In the genomic region with DNA sequence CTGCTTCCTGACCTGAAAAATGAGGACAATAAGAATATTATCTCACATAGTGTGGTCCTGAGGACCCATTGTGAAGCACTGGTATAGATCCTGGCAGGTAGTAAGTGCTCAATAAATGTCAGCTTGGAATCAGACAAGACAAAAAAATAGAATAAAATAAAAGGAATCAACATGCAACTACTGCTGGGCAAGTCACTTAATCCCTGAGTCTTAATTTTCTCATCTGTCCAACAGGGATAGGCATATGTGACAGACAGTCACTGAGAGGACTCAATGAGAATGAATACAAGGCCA, we compare ENCODE assay signal across 15 cellular contexts. TPM values are rescaled to one million over a fixed set of nuclear protein-coding genes. Genes with fewer than 3 reads are reported as not detected.
DNase-seq lines count a peak whose midpoint lies in the region; ATAC-seq, FAIRE-seq and TF ChIP-seq lines count a peak whose summit lies in the region.
"Had no signal": no experiment of that assay in that cellular context is flagged by ENCODE, and none has a peak within 500 bp of the region (broad histone marks: within the 10 kb centered on the region; RNA-seq: fewer than 3 reads in every experiment).

No MANE protein-coding gene starts in this region.

- H2BK5ac ChIP-seq in IMR-90 (ENCODE audit: low read depth, low read length, poor library complexity, severe bottlenecking) = no peak overlapping the region

- H4K20me1 ChIP-seq in IMR-90 (ENCODE audit: insufficient read depth, low read length) = peaks cover 4% of the 10 kb centered on the region; the same call in 1 of the 2 replicates
- no peaks in the 10 kb centered on the region for H4K20me1 ChIP-seq in astrocyte (ENCODE audit: insufficient read depth, low read length)
- H4K20me1 ChIP-seq: BLaER1 treated with 17β-estradiol and CSF1 and Interleukin-3, amounts not matched to agents 10 nM and 100 nM had no signal

- H2AK9ac ChIP-seq in IMR-90 (replicated peaks; ENCODE audit: low read depth, low read length, poor library complexity) = no peak overlapping the region

- H4K91ac ChIP-seq in IMR-90 (ENCODE audit: insufficient read depth, low read depth, low read length) = no peak overlapping the region

- H3K27ac Mint-ChIP-seq in astrocyte (ENCODE audit: unreplicated experiment) = peak overlapping the region; percentile 80
- H3K27ac Mint-ChIP-seq: activated CD4-positive, alpha-beta T cell treated with anti-CD3 and anti-CD28 coated beads, Interleukin-2, amount 10 ng/mL, durations not matched to agents 24 days and 14 days; activated T-helper 2 cell treated with anti-CD3 and anti-CD28 coated beads, Interferon-gamma antibody, Interleukin-2, Interleukin-4, amounts not matched to agents 10 μg/mL and 5 μg/mL and 100 μg/mL, durations not matched to agents 14 hours and 24 hours and 36 hours had no signal

- no peaks in the 10 kb centered on the region for H3K36me3 ChIP-seq in IMR-90 (ENCODE audit: control insufficient read depth, insufficient read depth, low read length)
- no peaks in the 10 kb centered on the region for H3K36me3 ChIP-seq in astrocyte (ENCODE audit: insufficient read depth, low read length)
- no peaks in the 10 kb centered on the region for H3K36me3 ChIP-seq in lung (ENCODE audit: control insufficient read depth in 2 of 2, insufficient read depth in 2 of 2, low read length in 2 of 2)
- no peaks in the 10 kb centered on the region for H3K36me3 ChIP-seq in stomach
- no peaks in the 10 kb centered on the region for H3K36me3 ChIP-seq in small intestine (ENCODE audit: control insufficient read depth in 2 of 2, insufficient read depth in 2 of 2, low read length in 2 of 2)
- H3K36me3 ChIP-seq: BLaER1 treated with 17β-estradiol and CSF1 and Interleukin-3, amounts not matched to agents 10 nM and 100 nM; brain microvascular endothelial cell had no signal

- dilution Hi-C loops in IMR-90 (cut with HindIII; ENCODE audit: low sequenced_read_pairs, unreplicated experiment) = no loop called here

- H3K23ac ChIP-seq in IMR-90 (ENCODE audit: low read depth, low read length) = no peak overlapping the region

- H2AK5ac ChIP-seq in IMR-90 (ENCODE audit: low read depth, low read length) = peak overlapping the region; percentile 47

- no peak for ATAC-seq in IMR-90 (ENCODE audit: low read depth)
- ATAC-seq in lung (ENCODE audit: insufficient read depth, low FRiP score) = no peak
- ATAC-seq in GM21723 (IDR thresholded peaks at IDR 0.05; ENCODE audit: unreplicated experiment) = no peak

- H2AFZ ChIP-seq in IMR-90 (replicated peaks; ENCODE audit: low read length, poor library complexity) = no peak overlapping the region
- no peak overlapping the region for H2AFZ ChIP-seq in astrocyte (ENCODE audit: low read depth, low read length)

- TF ChIP-seq RAD21 in IMR-90 (IDR thresholded peaks at IDR 0.05; ENCODE audit: low read length) = no peak

- no peak overlapping the region for H3K9ac ChIP-seq in IMR-90 (ENCODE audit: low read depth, low read length)
- peak overlapping the region; percentile 14 for H3K9ac ChIP-seq in astrocyte (ENCODE audit: low read length)

- BruUV-seq in IMR-90 (replicated peaks; lab: Mats Ljungman, UMichigan) = no TSS peak

- FAIRE-seq in astrocyte (lab: Jason Lieb, UNC) = no peak
- no peak for FAIRE-seq in small intestine (lab: Jason Lieb, UNC)
- FAIRE-seq: GM12891 had no signal

- H3K4ac ChIP-seq in IMR-90 (ENCODE audit: low read depth, low read length) = peak overlapping the region; percentile 72

- peak overlapping the region; percentile 78; the same call in 1 of the 2 replicates for H3K14ac ChIP-seq in IMR-90 (replicated peaks; ENCODE audit: low read depth, low read length)

- in situ Hi-C loops in IMR-90 (cut with MboI; ENCODE audit: low sequenced_read_pairs) = no loop called here

- H3K4me2 ChIP-seq in IMR-90 (ENCODE audit: low read depth, low read length) = no peak overlapping the region
- no peak overlapping the region for H3K4me2 ChIP-seq in astrocyte (ENCODE audit: low read length)

- peaks cover 29% of the 10 kb centered on the region for H3K4me1 ChIP-seq in IMR-90 (ENCODE audit: control insufficient read depth, insufficient read depth, low read length)
- H3K4me1 ChIP-seq in astrocyte (ENCODE audit: insufficient read depth, low read length) = peaks cover 55% of the 10 kb centered on the region
- peaks cover 0 to 13% of the 10 kb centered on the region in 2 donors for H3K4me1 ChIP-seq in lung (ENCODE audit: control insufficient read depth in 2 of 2, insufficient read depth in 2 of 2, low read length in 2 of 2)
- H3K4me1 ChIP-seq in stomach = peaks cover 49 to 81% (median 63%) of the 10 kb centered on the region in 4 donors
- H3K4me1 ChIP-seq in small intestine (ENCODE audit: control insufficient read depth in 2 of 2, insufficient read depth in 1 of 2, low read depth in 1 of 2, low read length in 1 of 2) = peaks cover 11 to 17% of the 10 kb centered on the region in 2 donors

- peak overlapping the region; percentile 64; the same call in 1 of the 2 replicates for H2BK120ac ChIP-seq in IMR-90 (ENCODE audit: low read depth, low read length)

- H3K27me3 ChIP-seq in IMR-90 (ENCODE audit: control insufficient read depth, insufficient read depth, low read length) (no peaks in the 10 kb centered on the region), astrocyte (ENCODE audit: insufficient read depth, low read length) (no peaks in the 10 kb centered on the region), lung (ENCODE audit: control insufficient read depth, insufficient read depth) (no peaks in the 10 kb centered on the region), stomach (no peaks in the 10 kb centered on the region), small intestine (ENCODE audit: control insufficient read depth in 2 of 2, insufficient read depth in 2 of 2, low read length in 2 of 2) (no peaks in the 10 kb centered on the region)
- H3K27me3 ChIP-seq: BLaER1 treated with 17β-estradiol and CSF1 and Interleukin-3, amounts not matched to agents 10 nM and 100 nM; brain microvascular endothelial cell had no signal

- H3K56ac ChIP-seq in IMR-90 (ENCODE audit: extremely low read depth, insufficient read depth, low read length) = no peak overlapping the region

- POLR2A ChIA-PET in IMR-90 (lab: Charles Lee; ENCODE audit: unreplicated experiment) = no interaction called here

- H3K27ac ChIP-seq in IMR-90 (ENCODE audit: insufficient read depth, low read length) (no peak overlapping the region), astrocyte (ENCODE audit: low read depth, low read length) (no peak overlapping the region), lung (ENCODE audit: low read depth in 1 of 2, low read length in 1 of 2) (peak overlapping the region; percentile 63 to 99), stomach (peak overlapping the region; percentile 53 to 92 (median 83)), small intestine (ENCODE audit: low read depth in 1 of 2, low read length in 1 of 2) (peak overlapping the region in 1 of 2 donors; percentile 61)
- H3K27ac ChIP-seq: brain microvascular endothelial cell had no signal

- no peak overlapping the region for H2BK20ac ChIP-seq in IMR-90 (ENCODE audit: low read depth, low read length)

- peaks cover 2% of the 10 kb centered on the region for H3K36me3 Mint-ChIP-seq in astrocyte (ENCODE audit: low read depth, unreplicated experiment)

- DNase-seq in IMR-90 (no peak), astrocyte (ENCODE audit: low read depth) (no peak), lung (ENCODE audit: low spot score) (no peak), stomach (no peak), small intestine (no peak), amniotic stem cell (lab: John Stamatoyannopoulos, UW) (no peak)
- DNase-seq: activated CD4-positive, alpha-beta T cell treated with anti-CD3 and anti-CD28 coated beads, Interleukin-2, amount 10 ng/mL, durations not matched to agents 24 days and 14 days; brain microvascular endothelial cell; Kasumi-1; NCI-H2171; stimulated activated naive CD4-positive, alpha-beta T cell treated with Interleukin-2 at 50 U/mL for 16 hours had no signal

- TF ChIP-seq EP300 in stomach (IDR thresholded peaks at IDR 0.05) = no peak

- H3K4me1 Mint-ChIP-seq in astrocyte (ENCODE audit: low read depth, unreplicated experiment) = peaks cover 54% of the 10 kb centered on the region

- CTCF ChIA-PET in IMR-90 (lab: Yijun Ruan, JAX) = interaction anchor here (1.9 kb wide), 1 partner anchor 73 kb away, joined by 6 read pairs; no protein-coding TSS in a partner anchor

- no peak overlapping the region; the same call in 1 of the 2 replicates for H4K5ac ChIP-seq in IMR-90 (ENCODE audit: low read depth, low read length)

- intact Hi-C loops in IMR-90 (cut with micrococcal nuclease) (no loop called here), stomach (cut with DNase I; ENCODE audit: low total_unique reads) (no loop called here)

- H4K8ac ChIP-seq in IMR-90 (ENCODE audit: low read depth in 2 of 2, low read length in 2 of 2) = peak overlapping the region in 1 of 2 experiments; percentile 66; a peak in 1 of 4 replicates

- no peaks in the 10 kb centered on the region for H3K27me3 Mint-ChIP-seq in astrocyte (ENCODE audit: low read depth, unreplicated experiment)

- peaks cover 14% of the 10 kb centered on the region for H3K9me1 ChIP-seq in IMR-90 (ENCODE audit: insufficient read depth, low read length)

- no peaks in the 10 kb centered on the region for H3K79me2 ChIP-seq in astrocyte (ENCODE audit: insufficient read depth, low read length)

- peaks cover 0 to 2% of the 10 kb centered on the region in 2 experiments; a peak in 2 of 4 replicates for H3K79me1 ChIP-seq in IMR-90 (ENCODE audit: low read depth in 1 of 2, low read length in 2 of 2)

- peak overlapping the region; percentile 81; the same call in 2 of the 3 replicates for H2BK15ac ChIP-seq in IMR-90 (ENCODE audit: low read depth, low read length)

- no peak overlapping the region; the same call in 1 of the 2 replicates for H3K18ac ChIP-seq in IMR-90 (ENCODE audit: low read depth, low read length)

- H3K4me3 ChIP-seq in IMR-90 (ENCODE audit: insufficient read depth, low read depth, low read length) (no peak overlapping the region), astrocyte (ENCODE audit: insufficient read depth, low read depth, low read length) (no peak overlapping the region), lung (no peak overlapping the region), stomach (peak overlapping the region in 1 of 4 donors; percentile 3), small intestine (ENCODE audit: low read depth in 1 of 2, low read length in 2 of 2) (no peak overlapping the region)
- H3K4me3 ChIP-seq: BLaER1 treated with 17β-estradiol and CSF1 and Interleukin-3, amounts not matched to agents 10 nM and 100 nM had no signal

- TF ChIP-seq CTCF in IMR-90 (conservative IDR thresholded peaks at IDR 0.05; ENCODE audit: low read depth, low read length) (no peak), astrocyte (IDR thresholded peaks at IDR 0.05; ENCODE audit: insufficient read depth, low read depth, low read length) (no peak), lung (IDR thresholded peaks at IDR 0.05; ENCODE audit: control extremely low read depth, extremely low read depth) (no peak), stomach (IDR thresholded peaks at IDR 0.05) (no peak)

- H3K9me3 ChIP-seq in IMR-90 (ENCODE audit: control insufficient read depth, insufficient read depth, low read length) = no peaks in the 10 kb centered on the region
- no peaks in the 10 kb centered on the region for H3K9me3 ChIP-seq in astrocyte (ENCODE audit: insufficient read depth, low read depth, low read length)
- H3K9me3 ChIP-seq in lung (ENCODE audit: control insufficient read depth in 2 of 2, insufficient read depth in 1 of 2, low read length in 1 of 2) = no peaks in the 10 kb centered on the region
- H3K9me3 ChIP-seq in stomach = no peaks in the 10 kb centered on the region
- H3K9me3 ChIP-seq in small intestine (ENCODE audit: control insufficient read depth, low read depth) = no peaks in the 10 kb centered on the region
- H3K9me3 ChIP-seq: BLaER1 treated with 17β-estradiol and CSF1 and Interleukin-3, amounts not matched to agents 10 nM and 100 nM had no signal

- no peak for TF ChIP-seq POLR2A in IMR-90 (IDR thresholded peaks at IDR 0.05; ENCODE audit: low read depth, low read length)
- TF ChIP-seq POLR2A in stomach (IDR thresholded peaks at IDR 0.05) = no peak

- no peaks in the 10 kb centered on the region for H3K9me3 Mint-ChIP-seq in astrocyte (ENCODE audit: unreplicated experiment)
- H3K9me3 Mint-ChIP-seq: activated CD4-positive, alpha-beta T cell treated with anti-CD3 and anti-CD28 coated beads, Interleukin-2, amount 10 ng/mL, durations not matched to agents 24 days and 14 days; activated T-helper 2 cell treated with anti-CD3 and anti-CD28 coated beads, Interferon-gamma antibody, Interleukin-2, Interleukin-4, amounts not matched to agents 10 μg/mL and 5 μg/mL and 100 μg/mL, durations not matched to agents 14 hours and 24 hours and 36 hours had no signal

- no peak overlapping the region for H3K4me3 Mint-ChIP-seq in astrocyte (ENCODE audit: unreplicated experiment)
- H3K4me3 Mint-ChIP-seq: activated CD4-positive, alpha-beta T cell treated with anti-CD3 and anti-CD28 coated beads, Interleukin-2, amount 10 ng/mL, durations not matched to agents 24 days and 14 days had no signal

RNA-seq across cellular contexts. Expression of a gene that starts 38.0 kb away (rescaled TPM):
- total RNA-seq in IMR-90 (2012; rRNA removed) (6.1 and 7.2 TPM in 2 replicates), astrocyte (29.0 and 32.1 TPM in 2 replicates), lung (10 to 100 TPM; 43.2 to 56.2 TPM), stomach (10 to 100 TPM in 4 of 5 donors, 1 to 10 TPM in 1; 9.8 to 52.9 (median 16.9) TPM)
- polyA plus RNA-seq in IMR-90 (2012; rRNA removed) (12.8 and 18.5 TPM in 2 replicates), lung (100 to 1,000 TPM in 1 of 2 donors, 10 to 100 TPM in 1; 47.7 to 108 TPM), stomach (10 to 100 TPM; 19.9 to 59.1 (median 25.5) TPM), small intestine (100 to 1,000 TPM in 1 of 3 donors, 10 to 100 TPM in 2; 26.0 to 118 (median 62.8) TPM)
- 12.2 and 21.8 TPM in 2 replicates for polyA plus RNA-seq in IMR-90 (2012; cell fraction: cytosol; rRNA removed)
- polyA plus RNA-seq in IMR-90 (2012; cell fraction: nucleus; rRNA removed; ENCODE audit: low replicate concordance) = 50.1 and 73.1 TPM in 2 replicates

Comparison
In these comparisons a context has a peak if more than half of its experiments do, and no peak if none do; other contexts are left out.
1. H3K27ac ChIP-seq: peak in lung (2 of 2) and stomach (5 of 5); none in IMR-90 (single experiment) and astrocyte (single experiment).